Comparison of ENCODE assay signal across 9 cellular contexts in the genomic region with DNA sequence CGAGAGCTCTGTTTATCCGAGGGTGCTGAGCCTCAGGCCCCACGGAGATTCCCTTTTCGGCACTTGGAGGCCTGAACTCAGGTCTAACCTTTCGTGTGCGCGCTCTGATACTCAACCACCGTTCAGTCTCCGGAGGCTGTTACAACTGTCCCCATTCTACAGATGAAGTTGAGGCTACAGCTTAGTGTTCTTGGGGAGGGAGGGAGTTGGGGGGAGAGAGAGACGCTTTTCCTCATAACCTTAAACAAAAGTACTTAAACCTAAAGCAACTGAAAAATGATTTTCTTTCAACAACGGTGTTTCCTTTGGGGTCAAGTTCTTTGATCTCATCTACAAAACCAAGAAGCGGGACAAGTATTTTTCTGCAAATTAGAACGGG. TPM values are rescaled to one million over a fixed set of nuclear protein-coding genes. Genes with fewer than 3 reads are reported as not detected.
A peak's percentile ranks its signal among the peaks of the same experiment; 100 is the strongest.
DNase-seq lines count a peak whose midpoint lies in the region; ATAC-seq, FAIRE-seq and TF ChIP-seq lines count a peak whose summit lies in the region.
"Had no signal": no experiment of that assay in that cellular context is flagged by ENCODE, and none has a peak within 500 bp of the region (broad histone marks: within the 10 kb centered on the region; RNA-seq: fewer than 3 reads in every experiment).

No MANE protein-coding gene starts in this region.

- TF ChIP-seq POLR2A in prostate gland (IDR thresholded peaks at IDR 0.05): no peak

- H3K4me1 ChIP-seq in RWPE2 (ENCODE audit: insufficient read depth, poor library complexity, severe bottlenecking) (no peaks in the 10 kb centered on the region), esophagus (ENCODE audit: control insufficient read depth in 2 of 2, insufficient read depth in 2 of 2, low read length in 1 of 2) (peaks cover 8 to 11% of the 10 kb centered on the region in 2 donors), prostate gland (replicated peaks) (no peaks in the 10 kb centered on the region), pancreas (no peaks in the 10 kb centered on the region)

- H3K36me3 ChIP-seq in RWPE2 (ENCODE audit: low read depth): no peaks in the 10 kb centered on the region
- H3K36me3 ChIP-seq in esophagus (ENCODE audit: control insufficient read depth in 2 of 2, insufficient read depth in 2 of 2, low read length in 1 of 2): no peaks in the 10 kb centered on the region
- H3K36me3 ChIP-seq in prostate gland: no peaks in the 10 kb centered on the region
- no peaks in the 10 kb centered on the region for H3K36me3 ChIP-seq in pancreas

- H3K4me3 ChIP-seq in GM08714 (ENCODE audit: low read length): peak overlapping the region; percentile 75; the same call in 1 of the 2 replicates
- H3K4me3 ChIP-seq in RWPE2 (ENCODE audit: severe bottlenecking): peak overlapping the region; percentile 64
- peak overlapping the region; percentile 65 to 73 for H3K4me3 ChIP-seq in esophagus (ENCODE audit: low read depth in 1 of 2, low read length in 2 of 2)
- peak overlapping the region; percentile 56 to 61 for H3K4me3 ChIP-seq in prostate gland
- peak overlapping the region in 2 of 4 donors; percentile 68 to 90 for H3K4me3 ChIP-seq in pancreas

- no peak for DNase-seq in RWPE2 (ENCODE audit: low spot score)
- DNase-seq in prostate gland (ENCODE audit: low spot score): no peak
- no peak for DNase-seq in NCI-H1105 (lab: John Stamatoyannopoulos, UW)
- DNase-seq in pancreas: no peak
- DNase-seq in ecto neural progenitor cell (ENCODE audit: low spot score): no peak
- DNase-seq in NCI-H748 (lab: John Stamatoyannopoulos, UW; ENCODE audit: unreplicated experiment): no peak
- DNase-seq: cortex of kidney had no signal

- TF ChIP-seq CTCF in RWPE2 (IDR thresholded peaks at IDR 0.05; ENCODE audit: poor library complexity, severe bottlenecking) (no peak), prostate gland (IDR thresholded peaks at IDR 0.05) (no peak), pancreas (IDR thresholded peaks at IDR 0.05) (no peak)

- WGBS in esophagus, 2 donors: 46 to 58% methylated on average over 13 of the region's 13 CpGs
- 61% methylated on average over 13 of the region's 13 CpGs for WGBS in prostate gland
- WGBS in pancreas, 2 donors: 20 to 31% methylated on average over 13 of the region's 13 CpGs

- no peak for FAIRE-seq in pancreas (lab: Jason Lieb, UNC)

- no peak overlapping the region for H3K27ac ChIP-seq in RWPE2 (ENCODE audit: poor library complexity, severe bottlenecking)
- H3K27ac ChIP-seq in esophagus (ENCODE audit: low read depth in 2 of 2, low read length in 1 of 2): no peak overlapping the region
- H3K27ac ChIP-seq in prostate gland: peak overlapping the region in 1 of 2 donors; percentile 53
- no peak overlapping the region for H3K27ac ChIP-seq in pancreas

- no peak for ATAC-seq in RWPE2 (ENCODE audit: low read depth)
- no peak for ATAC-seq in pancreas

- no peaks in the 10 kb centered on the region for H3K27me3 ChIP-seq in RWPE2 (ENCODE audit: insufficient read depth, poor library complexity, severe bottlenecking)
- no peaks in the 10 kb centered on the region for H3K27me3 ChIP-seq in esophagus (ENCODE audit: control insufficient read depth in 1 of 2, insufficient read depth in 2 of 2, low read length in 2 of 2)
- no peaks in the 10 kb centered on the region for H3K27me3 ChIP-seq in prostate gland (replicated peaks; ENCODE audit: insufficient read depth)
- peaks cover 0 to 9% (median 0%) of the 10 kb centered on the region in 4 donors for H3K27me3 ChIP-seq in pancreas

- peaks cover 2% of the 10 kb centered on the region for H3K9me3 ChIP-seq in RWPE2 (ENCODE audit: severe bottlenecking)
- peaks cover 0 to 6% of the 10 kb centered on the region in 2 donors for H3K9me3 ChIP-seq in esophagus (ENCODE audit: control insufficient read depth in 2 of 2, insufficient read depth in 1 of 2, low read depth in 1 of 2, low read length in 1 of 2)
- H3K9me3 ChIP-seq in prostate gland: no peaks in the 10 kb centered on the region
- H3K9me3 ChIP-seq in pancreas: no peaks in the 10 kb centered on the region

- intact Hi-C loops in prostate gland (cut with DNase I) (no loop called here), pancreas (cut with DNase I) (no loop called here)

RNA-seq across cellular contexts. Expression of a gene that starts 1.0 kb away (rescaled TPM):
- under 1 TPM; 0.37 to 0.48 TPM for polyA plus RNA-seq in esophagus
- total RNA-seq in prostate gland: 1 to 10 TPM; 9.6 to 9.7 TPM
- 1 to 10 TPM in 2 of 6 donors, under 1 TPM in 4; 0.39 to 2.2 (median 0.74) TPM for total RNA-seq in pancreas
- polyA plus RNA-seq in pancreas: 1 to 10 TPM in 1 of 2 donors, under 1 TPM in 1; 0.49 to 2.0 TPM
